ENCODE assay signal across 23 cellular contexts in genomic region chr2:39138837-39139211, GRCh38. TPM values are rescaled to one million over a fixed set of nuclear protein-coding genes. Genes with fewer than 3 reads are reported as not detected.
DNase-seq lines count a peak whose midpoint lies in the region; ATAC-seq and TF ChIP-seq lines count a peak whose summit lies in the region.
"Had no signal": no experiment of that assay in that cellular context is flagged by ENCODE, and none has a peak within 500 bp of the region (broad histone marks: within the 10 kb centered on the region; RNA-seq: fewer than 3 reads in every experiment).

No MANE protein-coding gene starts in this region.

- no peak for ATAC-seq in activated naive CD8-positive, alpha-beta T cell treated with anti-CD3 and anti-CD28 coated beads, Interleukin-2, amount 10 ng/mL, durations not matched to agents 7 days and 5 days (ENCODE audit: low read depth)
- no peak for ATAC-seq in activated naive CD8-positive, alpha-beta T cell treated with anti-CD3 and anti-CD28 coated beads, Interleukin-2, amount 50 U/mL, for 24 hours
- no peak for ATAC-seq in HG02588 (IDR thresholded peaks at IDR 0.05; ENCODE audit: unreplicated experiment)
- ATAC-seq: GM23338, HCT116 had no signal

- intact Hi-C loops in activated CD4-positive, alpha-beta T cell treated with anti-CD3 and anti-CD28 coated beads, Interleukin-2, amount 10 ng/mL, durations not matched to agents 24 days and 14 days (cut with micrococcal nuclease): no loop called here
- intact Hi-C loops in activated T-helper 2 cell treated with anti-CD3 and anti-CD28 coated beads, Interferon-gamma antibody, Interleukin-2, Interleukin-4, amounts not matched to agents 10 μg/mL and 5 μg/mL and 100 μg/mL, durations not matched to agents 14 hours and 24 hours and 36 hours (cut with micrococcal nuclease): no loop called here

- no peaks in the 10 kb centered on the region for H3K36me3 Mint-ChIP-seq in activated CD4-positive, alpha-beta T cell treated with anti-CD3 and anti-CD28 coated beads, Interleukin-2, amount 10 ng/mL, durations not matched to agents 24 days and 14 days (ENCODE audit: low read depth)
- H3K36me3 Mint-ChIP-seq in activated naive CD8-positive, alpha-beta T cell treated with anti-CD3 and anti-CD28 coated beads, Interleukin-2, amount 10 ng/mL, durations not matched to agents 7 days and 5 days: peaks cover 6% of the 10 kb centered on the region
- no peaks in the 10 kb centered on the region for H3K36me3 Mint-ChIP-seq in activated naive CD8-positive, alpha-beta T cell treated with anti-CD3 and anti-CD28 coated beads, Interleukin-2, amount 50 U/mL, for 24 hours (ENCODE audit: low read depth)
- H3K36me3 Mint-ChIP-seq in activated T-helper 2 cell treated with anti-CD3 and anti-CD28 coated beads, Interferon-gamma antibody, Interleukin-2, Interleukin-4, amounts not matched to agents 10 μg/mL and 5 μg/mL and 100 μg/mL, durations not matched to agents 14 hours and 24 hours and 36 hours (ENCODE audit: low read depth): peaks cover 3% of the 10 kb centered on the region
- H3K36me3 Mint-ChIP-seq: IgD-negative memory B cell had no signal

- H3K4me1 Mint-ChIP-seq in activated CD4-positive, alpha-beta T cell treated with anti-CD3 and anti-CD28 coated beads, Interleukin-2, amount 10 ng/mL, durations not matched to agents 24 days and 14 days: peaks cover 62% of the 10 kb centered on the region
- peaks cover 65% of the 10 kb centered on the region for H3K4me1 Mint-ChIP-seq in activated naive CD8-positive, alpha-beta T cell treated with anti-CD3 and anti-CD28 coated beads, Interleukin-2, amount 10 ng/mL, durations not matched to agents 7 days and 5 days
- peaks cover 58% of the 10 kb centered on the region for H3K4me1 Mint-ChIP-seq in activated naive CD8-positive, alpha-beta T cell treated with anti-CD3 and anti-CD28 coated beads, Interleukin-2, amount 50 U/mL, for 24 hours
- peaks cover 73% of the 10 kb centered on the region for H3K4me1 Mint-ChIP-seq in activated T-helper 2 cell treated with anti-CD3 and anti-CD28 coated beads, Interferon-gamma antibody, Interleukin-2, Interleukin-4, amounts not matched to agents 10 μg/mL and 5 μg/mL and 100 μg/mL, durations not matched to agents 14 hours and 24 hours and 36 hours (ENCODE audit: low read depth)

- TF ChIP-seq POLR2A in erythroblast (IDR thresholded peaks at IDR 0.05; ENCODE audit: low read length): no peak

- no peak for DNase-seq in activated CD4-positive, alpha-beta T cell treated with anti-CD3 and anti-CD28 coated beads, Interleukin-2, amount 10 ng/mL, durations not matched to agents 24 days and 14 days
- no peak for DNase-seq in activated CD4-positive, alpha-beta T cell treated with anti-CD3 and anti-CD28 coated beads for 4 hours
- no peak for DNase-seq in activated naive CD8-positive, alpha-beta T cell treated with anti-CD3 and anti-CD28 coated beads, Interleukin-2, amount 10 ng/mL, durations not matched to agents 7 days and 5 days
- DNase-seq in activated naive CD8-positive, alpha-beta T cell treated with anti-CD3 and anti-CD28 coated beads, Interleukin-2, amount 50 U/mL, for 24 hours: no peak
- no peak for DNase-seq in activated T-helper 2 cell treated with anti-CD3 and anti-CD28 coated beads, Interferon-gamma antibody, Interleukin-2, Interleukin-4, amounts not matched to agents 10 μg/mL and 5 μg/mL and 100 μg/mL, durations not matched to agents 14 hours and 24 hours and 36 hours (ENCODE audit: low spot score)
- DNase-seq in NCI-H446 treated with DMSO at 0.1 percent for 48 hours (lab: John Stamatoyannopoulos, UW) (no peak), erythroblast (lab: John Stamatoyannopoulos, UW) (no peak)
- DNase-seq: 8988T; CD4-positive, alpha-beta T cell; DMS153; GF-D8; MM.1S; NCI-H1092; NCI-H1436 treated with DMSO at 0.1 percent for 48 hours; NCI-H2029; NCI-H345; NCI-H69; NK-92 treated with Interleukin-12 subunit alpha and Interleukin-12 subunit beta, amount 100 ng/mL, for 24 hours; Right ventricle myocardium superior had no signal

- POLR2A ChIA-PET in activated naive CD8-positive, alpha-beta T cell treated with anti-CD3 and anti-CD28 coated beads, Interleukin-2, amount 10 ng/mL, durations not matched to agents 7 days and 5 days (lab: Charles Lee): no interaction called here

- H3K9me3 Mint-ChIP-seq in activated CD4-positive, alpha-beta T cell treated with anti-CD3 and anti-CD28 coated beads, Interleukin-2, amount 10 ng/mL, durations not matched to agents 24 days and 14 days: no peaks in the 10 kb centered on the region
- no peaks in the 10 kb centered on the region for H3K9me3 Mint-ChIP-seq in activated naive CD8-positive, alpha-beta T cell treated with anti-CD3 and anti-CD28 coated beads, Interleukin-2, amount 10 ng/mL, durations not matched to agents 7 days and 5 days
- no peaks in the 10 kb centered on the region for H3K9me3 Mint-ChIP-seq in activated naive CD8-positive, alpha-beta T cell treated with anti-CD3 and anti-CD28 coated beads, Interleukin-2, amount 50 U/mL, for 24 hours
- no peaks in the 10 kb centered on the region for H3K9me3 Mint-ChIP-seq in activated T-helper 2 cell treated with anti-CD3 and anti-CD28 coated beads, Interferon-gamma antibody, Interleukin-2, Interleukin-4, amounts not matched to agents 10 μg/mL and 5 μg/mL and 100 μg/mL, durations not matched to agents 14 hours and 24 hours and 36 hours
- H3K9me3 Mint-ChIP-seq: CD4-positive, alpha-beta T cell; GM23338; IgD-negative memory B cell had no signal

- H3K27me3 Mint-ChIP-seq in activated CD4-positive, alpha-beta T cell treated with anti-CD3 and anti-CD28 coated beads, Interleukin-2, amount 10 ng/mL, durations not matched to agents 24 days and 14 days: no peaks in the 10 kb centered on the region
- no peaks in the 10 kb centered on the region for H3K27me3 Mint-ChIP-seq in activated naive CD8-positive, alpha-beta T cell treated with anti-CD3 and anti-CD28 coated beads, Interleukin-2, amount 10 ng/mL, durations not matched to agents 7 days and 5 days
- H3K27me3 Mint-ChIP-seq in activated naive CD8-positive, alpha-beta T cell treated with anti-CD3 and anti-CD28 coated beads, Interleukin-2, amount 50 U/mL, for 24 hours: no peaks in the 10 kb centered on the region
- no peaks in the 10 kb centered on the region for H3K27me3 Mint-ChIP-seq in activated T-helper 2 cell treated with anti-CD3 and anti-CD28 coated beads, Interferon-gamma antibody, Interleukin-2, Interleukin-4, amounts not matched to agents 10 μg/mL and 5 μg/mL and 100 μg/mL, durations not matched to agents 14 hours and 24 hours and 36 hours (ENCODE audit: low read depth)
- H3K27me3 Mint-ChIP-seq: CD4-positive, alpha-beta T cell; IgD-negative memory B cell had no signal

- peak overlapping the region; percentile 68 for H3K27ac Mint-ChIP-seq in activated CD4-positive, alpha-beta T cell treated with anti-CD3 and anti-CD28 coated beads, Interleukin-2, amount 10 ng/mL, durations not matched to agents 24 days and 14 days
- H3K27ac Mint-ChIP-seq in activated naive CD8-positive, alpha-beta T cell treated with anti-CD3 and anti-CD28 coated beads, Interleukin-2, amount 10 ng/mL, durations not matched to agents 7 days and 5 days: peak overlapping the region; percentile 35
- no peak overlapping the region for H3K27ac Mint-ChIP-seq in activated naive CD8-positive, alpha-beta T cell treated with anti-CD3 and anti-CD28 coated beads, Interleukin-2, amount 50 U/mL, for 24 hours
- peak overlapping the region; percentile 3 for H3K27ac Mint-ChIP-seq in activated T-helper 2 cell treated with anti-CD3 and anti-CD28 coated beads, Interferon-gamma antibody, Interleukin-2, Interleukin-4, amounts not matched to agents 10 μg/mL and 5 μg/mL and 100 μg/mL, durations not matched to agents 14 hours and 24 hours and 36 hours
- H3K27ac Mint-ChIP-seq: CD4-positive, alpha-beta T cell had no signal

- H3K4me3 Mint-ChIP-seq in activated CD4-positive, alpha-beta T cell treated with anti-CD3 and anti-CD28 coated beads, Interleukin-2, amount 10 ng/mL, durations not matched to agents 24 days and 14 days: no peak overlapping the region
- H3K4me3 Mint-ChIP-seq in activated naive CD8-positive, alpha-beta T cell treated with anti-CD3 and anti-CD28 coated beads, Interleukin-2, amount 10 ng/mL, durations not matched to agents 7 days and 5 days: no peak overlapping the region
- H3K4me3 Mint-ChIP-seq in activated naive CD8-positive, alpha-beta T cell treated with anti-CD3 and anti-CD28 coated beads, Interleukin-2, amount 50 U/mL, for 24 hours: no peak overlapping the region
- no peak overlapping the region for H3K4me3 Mint-ChIP-seq in activated T-helper 2 cell treated with anti-CD3 and anti-CD28 coated beads, Interferon-gamma antibody, Interleukin-2, Interleukin-4, amounts not matched to agents 10 μg/mL and 5 μg/mL and 100 μg/mL, durations not matched to agents 14 hours and 24 hours and 36 hours (ENCODE audit: low read depth)
- H3K4me3 Mint-ChIP-seq: CD4-positive, alpha-beta T cell; GM23338; IgD-negative memory B cell had no signal

RNA-seq across cellular contexts. Expression of gene SOS1, which starts 18.0 kb away (rescaled TPM):
- total RNA-seq in activated CD4-positive, alpha-beta T cell treated with anti-CD3 and anti-CD28 coated beads, Interleukin-2, amount 10 ng/mL, durations not matched to agents 24 days and 14 days: 66.1 and 74.5 TPM in 2 replicates
- total RNA-seq in activated naive CD8-positive, alpha-beta T cell treated with anti-CD3 and anti-CD28 coated beads, Interleukin-2, amount 10 ng/mL, durations not matched to agents 7 days and 5 days: 100 to 1,000 TPM; 154 to 168 TPM
- 52.6 and 64.2 TPM in 2 replicates for total RNA-seq in activated T-helper 2 cell treated with anti-CD3 and anti-CD28 coated beads, Interferon-gamma antibody, Interleukin-2, Interleukin-4, amounts not matched to agents 10 μg/mL and 5 μg/mL and 100 μg/mL, durations not matched to agents 14 hours and 24 hours and 36 hours
